22 cellular contexts compared by ENCODE assay signal in genomic region chr16:24939738-24940137, GRCh38.
"Had no signal": no experiment of that assay in that cellular context is flagged by ENCODE, and none has a peak within 500 bp of the region (broad histone marks: within the 10 kb centered on the region; RNA-seq: fewer than 3 reads in every experiment).

No MANE protein-coding gene starts in this region.

- H3K4me1 Mint-ChIP-seq: activated naive CD4-positive, alpha-beta T cell treated with anti-CD3 and anti-CD28 coated beads, Interleukin-2, amount 50 U/mL, for 24 hours had no signal

- H3K27me3 Mint-ChIP-seq: activated CD4-positive, alpha-beta memory T cell treated with anti-CD3 and anti-CD28 coated beads for 36 hours; activated CD4-positive, alpha-beta T cell treated with anti-CD3 and anti-CD28 coated beads for 36 hours; activated naive CD4-positive, alpha-beta T cell treated with anti-CD3 and anti-CD28 coated beads, Interleukin-2, amount 50 U/mL, for 24 hours had no signal

- H3K4me3 Mint-ChIP-seq: activated CD4-positive, alpha-beta memory T cell treated with anti-CD3 and anti-CD28 coated beads for 36 hours; activated CD4-positive, alpha-beta T cell treated with anti-CD3 and anti-CD28 coated beads for 36 hours; activated naive CD4-positive, alpha-beta T cell treated with anti-CD3 and anti-CD28 coated beads, Interleukin-2, amount 50 U/mL, for 24 hours had no signal

- H3K27ac Mint-ChIP-seq: activated CD4-positive, alpha-beta memory T cell treated with anti-CD3 and anti-CD28 coated beads for 36 hours; activated CD4-positive, alpha-beta T cell treated with anti-CD3 and anti-CD28 coated beads for 36 hours; activated naive CD4-positive, alpha-beta T cell treated with anti-CD3 and anti-CD28 coated beads, Interleukin-2, amount 50 U/mL, for 24 hours had no signal

- H3K4me3 ChIP-seq: breast epithelium, MG63 had no signal

- H3K9me3 Mint-ChIP-seq: activated CD4-positive, alpha-beta memory T cell treated with anti-CD3 and anti-CD28 coated beads for 36 hours; activated naive CD4-positive, alpha-beta T cell treated with anti-CD3 and anti-CD28 coated beads, Interleukin-2, amount 50 U/mL, for 24 hours had no signal

- ATAC-seq: activated CD4-positive, alpha-beta T cell treated with anti-CD3 and anti-CD28 coated beads for 36 hours had no signal

- DNase-seq: activated CD4-positive, alpha-beta memory T cell treated with anti-CD3 and anti-CD28 coated beads for 36 hours; activated CD4-positive, alpha-beta T cell treated with anti-CD3 and anti-CD28 coated beads for 36 hours; activated effector memory CD4-positive, alpha-beta T cell treated with Interleukin-2 at 50 U/mL for 16 hours; activated naive CD4-positive, alpha-beta T cell; activated T-cell treated with anti-CD3 and anti-CD28 coated beads for 4 hours; aorta; caudate nucleus; MG63; MV-4-11; NCI-H1105; NCI-H1436; NCI-H1694 treated with DMSO at 0.1 percent for 48 hours; NCI-H2029 treated with DMSO at 0.1 percent for 48 hours; NCI-H345; NCI-H510A; NCI-H526 treated with DMSO at 0.1 percent for 48 hours; NCI-H82; SIG-M5; T-helper 2 cell; T1000 had no signal
